In genomic region chr3:136861890-136862610, GRCh38 we compare ENCODE assay signal across 8 cellular contexts. TPM values are rescaled to one million over a fixed set of nuclear protein-coding genes. Genes with fewer than 3 reads are reported as not detected.
DNase-seq lines count a peak whose midpoint lies in the region; ATAC-seq and TF ChIP-seq lines count a peak whose summit lies in the region.

TSS of gene NCK1 (plus strand) at chr3:136862208. CDS start at chr3:136928002, 65,794 bp downstream.

- ATAC-seq in HG03460 (IDR thresholded peaks at IDR 0.05; ENCODE audit: unreplicated experiment): peak; percentile 94

- peaks cover 0 to 28% (median 14%) of the 10 kb centered on the region in 11 experiments; a peak in 9 of 22 replicates for H3K36me3 ChIP-seq in BLaER1 treated with 17β-estradiol and CSF1 and Interleukin-3, amounts not matched to agents 10 nM and 100 nM
- H3K36me3 ChIP-seq in colonic mucosa: no peaks in the 10 kb centered on the region

- peak within 1 kb of the TSS; percentile 73 to 96 (median 88) for H3K4me3 ChIP-seq in BLaER1 treated with 17β-estradiol and CSF1 and Interleukin-3, amounts not matched to agents 10 nM and 100 nM
- H3K4me3 ChIP-seq in colonic mucosa: peak within 1 kb of the TSS; percentile 93

- H3K9me3 ChIP-seq in BLaER1 treated with 17β-estradiol and CSF1 and Interleukin-3, amounts not matched to agents 10 nM and 100 nM (replicated peaks in 1 of 11): peaks cover 0 to 24% (median 15%) of the 10 kb centered on the region in 11 experiments; a peak in 15 of 22 replicates
- H3K9me3 ChIP-seq in colonic mucosa: no peaks in the 10 kb centered on the region

- H4K20me1 ChIP-seq in BLaER1 treated with 17β-estradiol and CSF1 and Interleukin-3, amounts not matched to agents 10 nM and 100 nM: peaks cover 6 to 43% (median 21%) of the 10 kb centered on the region in 11 experiments; a peak in 16 of 22 replicates

- intact Hi-C loops in colonic mucosa (cut with DNase I): loop anchor here (10.0 kb wide), 1 partner anchor 53 kb away; no protein-coding TSS in a partner anchor

- peaks cover 30 to 55% (median 39%) of the 10 kb centered on the region in 10 experiments for H3K4me1 ChIP-seq in BLaER1 treated with 17β-estradiol and CSF1 and Interleukin-3, amounts not matched to agents 10 nM and 100 nM
- H3K4me1 ChIP-seq in colonic mucosa: no peaks in the 10 kb centered on the region

- H3K27ac ChIP-seq in BLaER1 treated with 17β-estradiol and CSF1 and Interleukin-3, amounts not matched to agents 10 nM and 100 nM: peak within 1 kb of the TSS; percentile 71 to 96 (median 92)
- H3K27ac ChIP-seq in colonic mucosa (peak within 1 kb of the TSS; percentile 98), layer of hippocampus (ENCODE audit: low read depth, low read length) (peak within 1 kb of the TSS; percentile 93)

- no peak for TF ChIP-seq CTCF in colonic mucosa (IDR thresholded peaks at IDR 0.05)

- no peaks in the 10 kb centered on the region for H3K27me3 ChIP-seq in BLaER1 treated with 17β-estradiol and CSF1 and Interleukin-3, amounts not matched to agents 10 nM and 100 nM
- no peaks in the 10 kb centered on the region for H3K27me3 ChIP-seq in colonic mucosa
- H3K27me3 ChIP-seq in layer of hippocampus (ENCODE audit: control insufficient read depth, insufficient read depth, low read length): no peaks in the 10 kb centered on the region

- peak; percentile 80 for DNase-seq in GM19240 (ENCODE audit: insufficient read length, low spot score)
- DNase-seq in NCI-H526 (lab: John Stamatoyannopoulos, UW): peak; percentile 98 to 100
- peak; percentile 98 for DNase-seq in activated CD4-positive, alpha-beta T cell treated with anti-CD3 and anti-CD28 coated beads for 48 hours
- peak; percentile 99 for DNase-seq in colonic mucosa
- DNase-seq in stimulated activated CD4-positive, alpha-beta T cell treated with anti-CD3 and anti-CD28 coated beads, Interleukin-1b, Interleukin-23, amount 100 ng/mL, for 4 hours (ENCODE audit: low read depth in 2 of 2): peak; percentile 95

- peak within 1 kb of the TSS; percentile 88 to 96 (median 91) for H3K9ac ChIP-seq in BLaER1 treated with 17β-estradiol and CSF1 and Interleukin-3, amounts not matched to agents 10 nM and 100 nM
- peak within 1 kb of the TSS; percentile 87 to 89 for H3K9ac ChIP-seq in colonic mucosa (ENCODE audit: low read depth in 2 of 2, low read length in 2 of 2)

- H3K4me2 ChIP-seq in BLaER1 treated with 17β-estradiol and CSF1 and Interleukin-3, amounts not matched to agents 10 nM and 100 nM: peak within 1 kb of the TSS; percentile 81 to 99 (median 91)

RNA-seq across cellular contexts. Expression of gene NCK1, which starts in this region (rescaled TPM):
- total RNA-seq in colonic mucosa: 10 to 100 TPM; 33.8 to 72.3 TPM

Comparison
In these comparisons a context has a peak if more than half of its experiments do, and no peak if none do; other contexts are left out.
1. Peak in every context shown above with its lines: DNase-seq, ATAC-seq, H3K4me3 ChIP-seq and H3K27ac ChIP-seq.